ENCODE assay signal across 11 cellular contexts in genomic region chr22:32562916-32563315, GRCh38.
"Had no signal": no experiment of that assay in that cellular context is flagged by ENCODE, and none has a peak within 500 bp of the region (broad histone marks: within the 10 kb centered on the region; RNA-seq: fewer than 3 reads in every experiment).

No MANE protein-coding gene starts in this region.

- H3K36me3 Mint-ChIP-seq: natural killer cell treated with Interleukin-12 subunit alpha and Interleukin-12 subunit beta and Interleukin-15 and Interleukin-18, amount 100 ng/mL, for 72 hours had no signal

- H3K27ac ChIP-seq: ascending aorta, psoas muscle had no signal

- H3K9me3 ChIP-seq: ascending aorta, psoas muscle had no signal

- H3K27me3 ChIP-seq: ascending aorta had no signal

- H3K4me3 ChIP-seq: ascending aorta, psoas muscle had no signal

- H3K27ac Mint-ChIP-seq: natural killer cell treated with Interleukin-12 subunit alpha and Interleukin-12 subunit beta and Interleukin-15 and Interleukin-18, amount 100 ng/mL, for 72 hours had no signal

- H3K4me3 Mint-ChIP-seq: activated T-cell treated with anti-CD3 and anti-CD28 coated beads, Interleukin-2, amount 50 U/mL, for 4 hours; natural killer cell treated with Interleukin-12 subunit alpha and Interleukin-12 subunit beta and Interleukin-15 and Interleukin-18, amount 100 ng/mL, for 72 hours; stimulated activated naive CD8-positive, alpha-beta T cell treated with anti-CD3 and anti-CD28 coated beads, Interleukin-15, amount 100 ng/mL, for 72 hours had no signal

- H3K4me1 ChIP-seq: psoas muscle had no signal

- ATAC-seq: activated T-cell treated with anti-CD3 and anti-CD28 coated beads, Interleukin-2, amount 50 U/mL, for 4 hours; natural killer cell treated with Interleukin-12 subunit alpha and Interleukin-12 subunit beta and Interleukin-15 and Interleukin-18, amount 100 ng/mL, for 72 hours; psoas muscle; stimulated activated naive CD8-positive, alpha-beta T cell treated with anti-CD3 and anti-CD28 coated beads, Interleukin-15, amount 100 ng/mL, for 72 hours had no signal

- DNase-seq: activated CD4-positive, alpha-beta T cell treated with anti-CD3 and anti-CD28 coated beads, Interleukin-2, amount 50 U/mL, for 4 hours; activated CD4-positive, CD25-positive, alpha-beta regulatory T cell treated with anti-CD3 and anti-CD28 coated beads, Interleukin-2, amount 50 U/mL, for 72 hours; activated T-cell treated with anti-CD3 and anti-CD28 coated beads, Interleukin-2, amount 50 U/mL, for 4 hours; hypothalamus; nucleus accumbens; psoas muscle; SIG-M5; stimulated activated CD4-positive, alpha-beta T cell treated with anti-CD3 and anti-CD28 coated beads, Interleukin-4, amount 100 ng/mL, for 4 hours; stimulated activated naive CD8-positive, alpha-beta T cell treated with anti-CD3 and anti-CD28 coated beads, Interleukin-15, amount 100 ng/mL, for 72 hours had no signal

- H3K4me1 Mint-ChIP-seq: stimulated activated naive CD8-positive, alpha-beta T cell treated with anti-CD3 and anti-CD28 coated beads, Interleukin-15, amount 100 ng/mL, for 72 hours had no signal

- H3K9me3 Mint-ChIP-seq: activated T-cell treated with anti-CD3 and anti-CD28 coated beads, Interleukin-2, amount 50 U/mL, for 4 hours; natural killer cell treated with Interleukin-12 subunit alpha and Interleukin-12 subunit beta and Interleukin-15 and Interleukin-18, amount 100 ng/mL, for 72 hours; stimulated activated naive CD8-positive, alpha-beta T cell treated with anti-CD3 and anti-CD28 coated beads, Interleukin-15, amount 100 ng/mL, for 72 hours had no signal

- H3K36me3 ChIP-seq: ascending aorta had no signal
